1 cellular context compared by ENCODE assay signal in genomic region chr6:26052762-26053250, GRCh38.
A peak's percentile ranks its signal among the peaks of the same experiment; 100 is the strongest.
TF ChIP-seq lines count a peak whose summit lies in the region.

No MANE protein-coding gene starts in this region.

TF ChIP-seq in HCT116, 20 proteins besides CTCF, POLR2A, EP300 and RAD21:
- peak; percentile 46; the same call in 1 of the 2 replicates for TF ChIP-seq FOSL1 (IDR thresholded peaks at IDR 0.05; ENCODE audit: low read depth)
- TF ChIP-seq POLR2AphosphoS5 (IDR thresholded peaks at IDR 0.05; ENCODE audit: low read depth, low read length) = peak; percentile 28; the same call in 1 of the 2 replicates
- TF ChIP-seq MAX (IDR thresholded peaks at IDR 0.05) = peak; percentile 30; the same call in 1 of the 2 replicates
- peak; percentile 70; the same call in 1 of the 2 replicates for TF ChIP-seq CBX3 (IDR thresholded peaks at IDR 0.05; ENCODE audit: low read depth)
- peak; percentile 45 for TF ChIP-seq SP1 (IDR thresholded peaks at IDR 0.05; ENCODE audit: low read depth)
- TF ChIP-seq CEBPB (IDR thresholded peaks at IDR 0.05; ENCODE audit: low read depth) = peak; percentile 21; the same call in 1 of the 2 replicates
